In genomic region chr7:92682767-92683539, GRCh38 we compare ENCODE assay signal across 12 cellular contexts.
DNase-seq lines count a peak whose midpoint lies in the region; ATAC-seq and TF ChIP-seq lines count a peak whose summit lies in the region.
"Had no signal": no experiment of that assay in that cellular context is flagged by ENCODE, and none has a peak within 500 bp of the region (broad histone marks: within the 10 kb centered on the region; RNA-seq: fewer than 3 reads in every experiment).

No MANE protein-coding gene starts in this region.

- peak overlapping the region; percentile 38 for H3K27ac ChIP-seq in CD4-positive, alpha-beta T cell (ENCODE audit: low read depth, low read length)
- peak overlapping the region; percentile 97 for H3K27ac ChIP-seq in KOPT-K1 (ENCODE audit: low read depth, low read length, poor library complexity, severe bottlenecking)
- peak overlapping the region; percentile 17 for H3K27ac ChIP-seq in mesodermal cell (ENCODE audit: low read depth, low read length, severe bottlenecking)

- CTCF ChIA-PET in CD4-positive, alpha-beta T cell (lab: Charles Lee): interaction anchor here (1.2 to 1.4 kb wide), 2 partner anchors 15 to 62 kb away, joined by 3 to 5 read pairs; no protein-coding TSS in a partner anchor

- in situ Hi-C loops in astrocyte of the spinal cord (cut with HindIII; ENCODE audit: low sequenced_read_pairs): no loop called here

- DNase-seq in CD4-positive, alpha-beta T cell: no peak
- DNase-seq in astrocyte of the spinal cord (ENCODE audit: low read depth, low spot score) (peak; percentile 63), mucosa of gallbladder (ENCODE audit: low spot score) (no peak), SIG-M5 treated with dmso at 0.1 percent for 504 hours (lab: John Stamatoyannopoulos, UW; ENCODE audit: unreplicated experiment) (no peak)
- DNase-seq: adrenal gland; RPMI8226; stimulated activated naive CD4-positive, alpha-beta T cell treated with Interleukin-2 at 50 U/mL for 16 hours had no signal

- H3K4me3 ChIP-seq in astrocyte of the spinal cord (ENCODE audit: low read depth, low read length) (no peak overlapping the region), mesodermal cell (ENCODE audit: extremely low read depth, insufficient read depth, low read length, poor library complexity, severe bottlenecking) (no peak overlapping the region)
- H3K4me3 ChIP-seq: adrenal gland, BLaER1 had no signal

- H3K27me3 Mint-ChIP-seq in CD4-positive, alpha-beta T cell: no peaks in the 10 kb centered on the region

- H3K4me1 Mint-ChIP-seq in CD4-positive, alpha-beta T cell (ENCODE audit: low read depth): peaks cover 67% of the 10 kb centered on the region

- H3K4me3 Mint-ChIP-seq in CD4-positive, alpha-beta T cell: peak overlapping the region; percentile 31

- peak; percentile 55 for ATAC-seq in CD4-positive, alpha-beta T cell (ENCODE audit: poor library complexity)
- ATAC-seq in HG03571 (IDR thresholded peaks at IDR 0.05; ENCODE audit: unreplicated experiment) (no peak), HG03135 (IDR thresholded peaks at IDR 0.05; ENCODE audit: unreplicated experiment) (no peak)

- no peaks in the 10 kb centered on the region for H3K9me3 Mint-ChIP-seq in CD4-positive, alpha-beta T cell

- H3K36me3 ChIP-seq in KOPT-K1 (ENCODE audit: insufficient read depth, low read length): peaks cover 82% of the 10 kb centered on the region
- H3K36me3 ChIP-seq in mesodermal cell (ENCODE audit: control insufficient read depth, insufficient read depth, low read length): peaks cover 30% of the 10 kb centered on the region
- H3K36me3 ChIP-seq: adrenal gland had no signal

- no peak for TF ChIP-seq CTCF in CD4-positive, alpha-beta T cell (IDR thresholded peaks at IDR 0.05)
- TF ChIP-seq CTCF in astrocyte of the spinal cord (IDR thresholded peaks at IDR 0.05; ENCODE audit: low read depth, low read length): no peak

- H3K27me3 ChIP-seq in CD4-positive, alpha-beta T cell (ENCODE audit: control insufficient read depth, insufficient read depth, low read length): no peaks in the 10 kb centered on the region
- H3K27me3 ChIP-seq: adrenal gland, BLaER1 had no signal

- intact Hi-C loops in CD4-positive, alpha-beta T cell (cut with DNase I, micrococcal nuclease): no loop called here

- POLR2A ChIA-PET in CD4-positive, alpha-beta T cell (lab: Charles Lee): no interaction called here

- WGBS in mesodermal cell (ENCODE audit: insufficient coverage in 2 of 2), 2 experiments: 80 to 100% methylated on average over 1 of the region's 3 CpGs

- H3K4me1 ChIP-seq in mesodermal cell (ENCODE audit: control insufficient read depth, insufficient read depth, low read length, poor library complexity, severe bottlenecking): no peaks in the 10 kb centered on the region

- H3K9me3 ChIP-seq in CD4-positive, alpha-beta T cell (ENCODE audit: control insufficient read depth, low read length): no peaks in the 10 kb centered on the region
- H3K9me3 ChIP-seq in KOPT-K1 (ENCODE audit: insufficient read depth, low read length, poor library complexity, severe bottlenecking) (no peaks in the 10 kb centered on the region), mesodermal cell (ENCODE audit: control insufficient read depth, low read length) (no peaks in the 10 kb centered on the region)
- H3K9me3 ChIP-seq: adrenal gland had no signal

- H3K36me3 Mint-ChIP-seq in CD4-positive, alpha-beta T cell (ENCODE audit: low read depth): peaks cover 4% of the 10 kb centered on the region

- peak overlapping the region; percentile 62 for H3K27ac Mint-ChIP-seq in CD4-positive, alpha-beta T cell

Comparison
In these comparisons a context has a peak if more than half of its experiments do, and no peak if none do; other contexts are left out.
1. H3K27ac ChIP-seq: peak in every context shown above with its lines; median percentile 97 in KOPT-K1; 38 in CD4-positive, alpha-beta T cell; 17 in mesodermal cell.